Comparison of ENCODE assay signal across 8 cellular contexts in the genomic region with DNA sequence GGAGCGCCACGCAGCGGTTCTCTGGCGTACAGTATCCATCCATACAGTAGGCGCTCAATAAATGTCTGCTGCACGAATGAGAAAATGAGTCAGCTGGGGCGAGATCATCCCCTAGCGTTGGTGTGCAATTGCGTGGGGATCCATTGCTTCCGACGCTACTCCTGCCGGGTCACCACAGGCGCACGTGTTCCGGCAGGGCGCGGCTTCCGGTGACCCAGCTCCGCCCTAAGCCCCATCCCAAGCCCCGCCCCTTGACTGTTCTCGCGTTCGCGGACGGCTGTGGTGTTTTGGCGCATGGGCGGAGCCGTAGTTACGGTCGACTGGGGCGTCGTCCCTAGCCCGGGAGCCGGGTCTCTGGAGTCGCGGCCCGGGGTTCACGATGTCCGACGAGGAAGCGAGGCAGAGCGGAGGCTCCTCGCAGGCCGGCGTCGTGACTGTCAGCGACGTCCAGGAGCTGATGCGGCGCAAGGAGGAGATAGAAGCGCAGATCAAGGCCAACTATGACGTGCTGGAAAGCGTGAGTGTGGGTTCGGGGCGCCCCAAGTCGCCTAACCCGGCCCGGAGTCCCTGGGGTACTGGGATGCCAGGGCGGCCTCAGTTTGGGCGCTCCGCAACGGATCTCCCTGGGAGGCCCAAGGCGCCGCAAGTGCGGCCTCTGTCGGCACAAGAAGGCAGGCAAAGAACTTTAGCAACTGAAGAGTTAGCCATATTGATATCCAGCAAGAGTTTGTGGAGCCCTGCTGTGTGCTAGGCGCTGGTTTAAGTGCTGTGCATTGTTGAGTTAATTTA. TPM values are rescaled to one million over a fixed set of nuclear protein-coding genes. Genes with fewer than 3 reads are reported as not detected.
A peak's percentile ranks its signal among the peaks of the same experiment; 100 is the strongest.
DNase-seq lines count a peak whose midpoint lies in the region; ATAC-seq, FAIRE-seq and TF ChIP-seq lines count a peak whose summit lies in the region.

A gene with protein sequence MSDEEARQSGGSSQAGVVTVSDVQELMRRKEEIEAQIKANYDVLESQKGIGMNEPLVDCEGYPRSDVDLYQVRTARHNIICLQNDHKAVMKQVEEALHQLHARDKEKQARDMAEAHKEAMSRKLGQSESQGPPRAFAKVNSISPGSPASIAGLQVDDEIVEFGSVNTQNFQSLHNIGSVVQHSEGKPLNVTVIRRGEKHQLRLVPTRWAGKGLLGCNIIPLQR (plus strand): TSS at position 313 of the 789 bp plus-strand sequence. CDS start 67 bp downstream, at position 380.

- peaks cover 25% of the 10 kb centered on the region for H3K36me3 Mint-ChIP-seq in activated T-helper 2 cell treated with anti-CD3 and anti-CD28 coated beads, Interferon-gamma antibody, Interleukin-2, Interleukin-4, amounts not matched to agents 10 μg/mL and 5 μg/mL and 100 μg/mL, durations not matched to agents 14 hours and 24 hours and 36 hours (ENCODE audit: low read depth)
- no peaks in the 10 kb centered on the region for H3K36me3 Mint-ChIP-seq in natural killer cell

- peak within 1 kb of the TSS; percentile 62 for H3K27ac ChIP-seq in RWPE2 (ENCODE audit: poor library complexity, severe bottlenecking)

- peaks cover 3% of the 10 kb centered on the region; the same call in 1 of the 2 replicates for H3K4me1 ChIP-seq in ES-I3 (ENCODE audit: insufficient read depth, low read length)
- H3K4me1 ChIP-seq in RWPE2 (ENCODE audit: insufficient read depth, poor library complexity, severe bottlenecking) = peaks cover 7% of the 10 kb centered on the region

- ATAC-seq in RWPE2 (ENCODE audit: low read depth) (peak; percentile 89), natural killer cell (peak; percentile 94 to 99 (median 95))

- peak within 1 kb of the TSS; percentile 99 for H3K27ac Mint-ChIP-seq in activated T-helper 2 cell treated with anti-CD3 and anti-CD28 coated beads, Interferon-gamma antibody, Interleukin-2, Interleukin-4, amounts not matched to agents 10 μg/mL and 5 μg/mL and 100 μg/mL, durations not matched to agents 14 hours and 24 hours and 36 hours
- peak within 1 kb of the TSS; percentile 99 for H3K27ac Mint-ChIP-seq in natural killer cell

- H3K4me1 Mint-ChIP-seq in activated T-helper 2 cell treated with anti-CD3 and anti-CD28 coated beads, Interferon-gamma antibody, Interleukin-2, Interleukin-4, amounts not matched to agents 10 μg/mL and 5 μg/mL and 100 μg/mL, durations not matched to agents 14 hours and 24 hours and 36 hours (ENCODE audit: low read depth) = peaks cover 22% of the 10 kb centered on the region
- peaks cover 26 to 32% of the 10 kb centered on the region in 2 donors for H3K4me1 Mint-ChIP-seq in natural killer cell

- DNase-seq in H54 (ENCODE audit: insufficient read length, low spot score) (peak; percentile 89), LoVo (ENCODE audit: low spot score) (peak; percentile 100), RWPE2 (ENCODE audit: low spot score) (peak; percentile 98), fibroblast of mammary gland (ENCODE audit: low read depth) (peak; percentile 99), natural killer cell (peak; percentile 95)
- DNase-seq in activated T-helper 2 cell treated with anti-CD3 and anti-CD28 coated beads, Interferon-gamma antibody, Interleukin-2, Interleukin-4, amounts not matched to agents 10 μg/mL and 5 μg/mL and 100 μg/mL, durations not matched to agents 14 hours and 24 hours and 36 hours (ENCODE audit: low spot score) = peak; percentile 98
- peak; percentile 97 for DNase-seq in stimulated activated naive CD4-positive, alpha-beta T cell treated with Interleukin-2 at 50 U/mL for 16 hours (lab: John Stamatoyannopoulos, UW)

- TF ChIP-seq CTCF in RWPE2 (IDR thresholded peaks at IDR 0.05; ENCODE audit: poor library complexity, severe bottlenecking) (peak; percentile 80), fibroblast of mammary gland (conservative IDR thresholded peaks at IDR 0.05; ENCODE audit: control insufficient read depth, insufficient read depth, low read depth, low read length) (peak; percentile 76), natural killer cell (IDR thresholded peaks at IDR 0.05) (peak; percentile 54)

- intact Hi-C loops in activated T-helper 2 cell treated with anti-CD3 and anti-CD28 coated beads, Interferon-gamma antibody, Interleukin-2, Interleukin-4, amounts not matched to agents 10 μg/mL and 5 μg/mL and 100 μg/mL, durations not matched to agents 14 hours and 24 hours and 36 hours (cut with micrococcal nuclease) = loop anchor here (1.0 to 10.0 kb wide), 5 partner anchors 30 to 174 kb away; a partner anchor contains a TSS
- intact Hi-C loops in natural killer cell (cut with micrococcal nuclease) = loop anchor here (1.0 to 2.0 kb wide), 4 partner anchors 30 to 94 kb away; a partner anchor contains a TSS

- peak within 1 kb of the TSS; percentile 68 for H3K9ac ChIP-seq in ES-I3 (ENCODE audit: low read depth, low read length)

- no peaks in the 10 kb centered on the region for H3K9me3 Mint-ChIP-seq in activated T-helper 2 cell treated with anti-CD3 and anti-CD28 coated beads, Interferon-gamma antibody, Interleukin-2, Interleukin-4, amounts not matched to agents 10 μg/mL and 5 μg/mL and 100 μg/mL, durations not matched to agents 14 hours and 24 hours and 36 hours
- no peaks in the 10 kb centered on the region for H3K9me3 Mint-ChIP-seq in natural killer cell

- H3K27me3 Mint-ChIP-seq in activated T-helper 2 cell treated with anti-CD3 and anti-CD28 coated beads, Interferon-gamma antibody, Interleukin-2, Interleukin-4, amounts not matched to agents 10 μg/mL and 5 μg/mL and 100 μg/mL, durations not matched to agents 14 hours and 24 hours and 36 hours (ENCODE audit: low read depth) = peaks cover 1% of the 10 kb centered on the region
- no peaks in the 10 kb centered on the region for H3K27me3 Mint-ChIP-seq in natural killer cell (ENCODE audit: low read depth in 2 of 2)

- TF ChIP-seq POLR2A in H54 (IDR thresholded peaks at IDR 0.05; ENCODE audit: low read depth, low read length) = peak; percentile 93

- peak within 1 kb of the TSS; percentile 99 for H3K4me3 Mint-ChIP-seq in activated T-helper 2 cell treated with anti-CD3 and anti-CD28 coated beads, Interferon-gamma antibody, Interleukin-2, Interleukin-4, amounts not matched to agents 10 μg/mL and 5 μg/mL and 100 μg/mL, durations not matched to agents 14 hours and 24 hours and 36 hours (ENCODE audit: low read depth)
- H3K4me3 Mint-ChIP-seq in natural killer cell = peak within 1 kb of the TSS; percentile 100

- FAIRE-seq in H54 (lab: Jason Lieb, UNC) = peak; percentile 93

- H3K4me3 ChIP-seq in RWPE2 (ENCODE audit: severe bottlenecking) (peak within 1 kb of the TSS; percentile 87), fibroblast of mammary gland (ENCODE audit: control insufficient read depth, low read depth, low read length) (peak within 1 kb of the TSS; percentile 95)

- H3K9me3 ChIP-seq in ES-I3 (ENCODE audit: control insufficient read depth, insufficient read depth, low read length) (no peaks in the 10 kb centered on the region), RWPE2 (ENCODE audit: severe bottlenecking) (no peaks in the 10 kb centered on the region)

- H3K36me3 ChIP-seq in ES-I3 (ENCODE audit: insufficient read depth, low read length) (no peaks in the 10 kb centered on the region), RWPE2 (ENCODE audit: low read depth) (peaks cover 20% of the 10 kb centered on the region)

- H3K27me3 ChIP-seq in RWPE2 (ENCODE audit: insufficient read depth, poor library complexity, severe bottlenecking) = no peaks in the 10 kb centered on the region

RNA-seq across cellular contexts. Expression of the gene that starts here (rescaled TPM):
- total RNA-seq in activated T-helper 2 cell treated with anti-CD3 and anti-CD28 coated beads, Interferon-gamma antibody, Interleukin-2, Interleukin-4, amounts not matched to agents 10 μg/mL and 5 μg/mL and 100 μg/mL, durations not matched to agents 14 hours and 24 hours and 36 hours = 65.2 and 71.0 TPM in 2 replicates
- total RNA-seq in natural killer cell = 10 to 100 TPM; 32.0 to 47.6 (median 47.2) TPM

Comparison
In these comparisons a context has a peak if more than half of its experiments do, and no peak if none do; other contexts are left out.
1. Peak in every context shown above with its lines: DNase-seq, ATAC-seq, H3K4me3 ChIP-seq and H3K27ac ChIP-seq.